ENCODE assay signal across 8 cellular contexts in genomic region chr19:29844891-29845575, GRCh38. TPM values are rescaled to one million over a fixed set of nuclear protein-coding genes. Genes with fewer than 3 reads are reported as not detected.
DNase-seq lines count a peak whose midpoint lies in the region; ATAC-seq and TF ChIP-seq lines count a peak whose summit lies in the region.

No MANE protein-coding gene starts in this region.

- H3K36me3 Mint-ChIP-seq in mesothelial cell of epicardium: no peaks in the 10 kb centered on the region

- ATAC-seq in GM21360 (IDR thresholded peaks at IDR 0.05; ENCODE audit: unreplicated experiment): peak; percentile 70

- H3K27me3 ChIP-seq in endocrine pancreas (ENCODE audit: control insufficient read depth, insufficient read depth, low read length): no peaks in the 10 kb centered on the region

- H3K4me1 Mint-ChIP-seq in mesothelial cell of epicardium: peaks cover 34% of the 10 kb centered on the region

- peak overlapping the region; percentile 75 for H3K4me3 Mint-ChIP-seq in mesothelial cell of epicardium

- H3K9me3 Mint-ChIP-seq in mesothelial cell of epicardium: no peaks in the 10 kb centered on the region

- DNase-seq in COR-L47 (lab: John Stamatoyannopoulos, UW) (peak; percentile 79), HS-5 (ENCODE audit: low read depth) (peak; percentile 30), NOMO-1 (lab: John Stamatoyannopoulos, UW; ENCODE audit: unreplicated experiment in 2 of 2) (peak; percentile 84 to 89), mesothelial cell of epicardium (ENCODE audit: low spot score in 2 of 2, unreplicated experiment in 2 of 2) (peak; percentile 94 to 97)
- peak; percentile 90 to 97 (median 90) for DNase-seq in activated CD8-positive, alpha-beta memory T cell treated with anti-CD3 and anti-CD28 coated beads for 48 hours (ENCODE audit: low read depth in 2 of 3, low spot score in 2 of 3)
- DNase-seq in stimulated activated CD8-positive, alpha-beta memory T cell treated with anti-CD3 and anti-CD28 coated beads, Interleukin-15, amount 100 ng/mL, for 24 hours (ENCODE audit: low read depth): peak; percentile 89

- no peaks in the 10 kb centered on the region for H3K4me1 ChIP-seq in endocrine pancreas (ENCODE audit: control insufficient read depth, insufficient read depth, low read length)

- peak overlapping the region; percentile 73 for H3K9ac ChIP-seq in endocrine pancreas (ENCODE audit: control insufficient read depth, insufficient read depth, low read length)

- H3K4me3 ChIP-seq in endocrine pancreas (ENCODE audit: control insufficient read depth, insufficient read depth, low read length): peak overlapping the region; percentile 50

- H3K9me3 ChIP-seq in endocrine pancreas (ENCODE audit: control insufficient read depth, low read length): no peaks in the 10 kb centered on the region

- peak overlapping the region; percentile 93 for H3K27ac Mint-ChIP-seq in mesothelial cell of epicardium

- H3K36me3 ChIP-seq in endocrine pancreas (ENCODE audit: control insufficient read depth, insufficient read depth, low read length): no peaks in the 10 kb centered on the region

- peaks cover 9% of the 10 kb centered on the region for H3K27me3 Mint-ChIP-seq in mesothelial cell of epicardium (ENCODE audit: low read depth)

- TF ChIP-seq CTCF in mesothelial cell of epicardium (IDR thresholded peaks at IDR 0.05; ENCODE audit: unreplicated experiment): no peak

RNA-seq across cellular contexts. Expression of gene CCNE1, which starts 33.2 kb away (rescaled TPM):
- 13.7 to 14.9 TPM (median 14.7 TPM) in 3 replicates for total RNA-seq in mesothelial cell of epicardium

Comparison
In these comparisons a context has a peak if more than half of its experiments do, and no peak if none do; other contexts are left out.
1. Peak in every context shown above with its lines: DNase-seq, ATAC-seq and H3K4me3 ChIP-seq.
2. DNase-seq: peak in every context shown above with its lines; median percentile 96 in mesothelial cell of epicardium; 90 in activated CD8-positive, alpha-beta memory T cell treated with anti-CD3 and anti-CD28 coated beads for 48 hours; 89 in stimulated activated CD8-positive, alpha-beta memory T cell treated with anti-CD3 and anti-CD28 coated beads, Interleukin-15, amount 100 ng/mL, for 24 hours; 86 in NOMO-1; 79 in COR-L47; 30 in HS-5.